In the genomic region with DNA sequence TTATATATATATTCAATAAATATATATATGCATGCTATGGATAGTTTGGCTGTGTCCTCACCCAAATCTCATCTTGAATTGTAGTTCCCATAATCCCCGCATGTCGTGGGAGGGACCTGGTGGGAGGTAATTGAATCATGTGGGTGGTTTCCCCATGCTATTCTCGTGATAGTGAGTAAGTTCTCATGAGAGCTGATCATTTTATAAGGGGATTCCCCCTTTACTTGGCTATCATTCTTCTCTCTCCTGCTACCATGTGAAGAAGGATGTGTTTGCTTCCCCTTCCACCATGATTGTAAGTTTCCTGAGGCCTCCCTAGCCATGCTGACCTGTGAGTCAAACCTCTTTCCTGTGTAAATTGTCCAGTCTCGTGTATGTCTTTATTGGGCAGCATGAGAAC, we compare ENCODE assay signal across 8 cellular contexts. TPM values are rescaled to one million over a fixed set of nuclear protein-coding genes. Genes with fewer than 3 reads are reported as not detected.
"Had no signal": no experiment of that assay in that cellular context is flagged by ENCODE, and none has a peak within 500 bp of the region (broad histone marks: within the 10 kb centered on the region; RNA-seq: fewer than 3 reads in every experiment).

No MANE protein-coding gene starts in this region.

RNA-seq across cellular contexts. Expression of gene GBP6, which starts 10.0 kb away (rescaled TPM):
- total RNA-seq: colonic mucosa, dermis microvascular lymphatic vessel endothelial cell, endodermal cell, gastrocnemius medialis, glomerular endothelial cell, left ventricle myocardium superior, lung microvascular endothelial cell, mesenteric fat pad had no signal
